In the genomic region with DNA sequence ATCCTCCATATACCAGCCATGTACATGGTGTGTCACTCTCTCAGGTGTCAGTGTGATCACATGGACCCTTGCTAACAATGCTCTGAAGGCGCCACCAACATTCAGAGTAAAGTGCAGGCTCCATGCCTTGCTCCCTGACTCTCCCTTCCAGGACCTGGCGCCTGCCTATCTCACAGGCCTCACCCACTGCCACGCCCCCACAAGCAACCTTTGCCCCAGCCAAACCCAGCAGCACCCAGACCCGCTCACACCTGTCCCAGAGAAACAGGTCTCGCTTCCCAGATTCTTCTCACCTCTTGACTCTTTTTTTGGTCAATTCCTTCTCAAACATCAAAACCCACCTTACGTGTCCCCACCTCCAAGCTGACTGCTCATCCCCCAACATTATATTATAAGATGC, we compare ENCODE assay signal across 26 cellular contexts. TPM values are rescaled to one million over a fixed set of nuclear protein-coding genes. Genes with fewer than 3 reads are reported as not detected.
DNase-seq lines count a peak whose midpoint lies in the region; ATAC-seq and TF ChIP-seq lines count a peak whose summit lies in the region.
"Had no signal": no experiment of that assay in that cellular context is flagged by ENCODE, and none has a peak within 500 bp of the region (broad histone marks: within the 10 kb centered on the region; RNA-seq: fewer than 3 reads in every experiment).

No MANE protein-coding gene starts in this region.

- no peak overlapping the region for H3K27ac Mint-ChIP-seq in stimulated activated effector memory CD8-positive, alpha-beta T cell treated with anti-CD3 and anti-CD28 coated beads, Interleukin-12 subunit alpha, Interleukin-12 subunit beta, amount 100 ng/mL, for 72 hours
- H3K27ac Mint-ChIP-seq: activated CD4-positive, alpha-beta T cell treated with anti-CD3 and anti-CD28 coated beads, Interleukin-2, amount 10 ng/mL, durations not matched to agents 24 days and 14 days; activated naive CD4-positive, alpha-beta T cell treated with anti-CD3 and anti-CD28 coated beads, Interleukin-2, amount 10 ng/mL, durations not matched to agents 7 days and 5 days; activated T-cell treated with anti-CD3 and anti-CD28 coated beads, Interleukin-2, amount 50 U/mL, for 72 hours; CD4-positive, alpha-beta T cell; nephron progenitor cell had no signal

- no peak for TF ChIP-seq POLR2A in transverse colon (IDR thresholded peaks at IDR 0.05)

- in situ Hi-C loops in transverse colon (cut with MboI; ENCODE audit: low pct_ligation_motif_present in 1 of 4, low pct_unique_long_range_greater_than_20kb in 1 of 4, low sequenced_read_pairs in 3 of 4) = no loop called here

- TF ChIP-seq CTCF in liver (IDR thresholded peaks at IDR 0.05; ENCODE audit: low read depth, low read length, missing input control) = no peak
- TF ChIP-seq CTCF in transverse colon (IDR thresholded peaks at IDR 0.05) = no peak

- no peak for TF ChIP-seq EP300 in transverse colon (IDR thresholded peaks at IDR 0.05; ENCODE audit: low read depth)

- H3K4me1 ChIP-seq in esophagus (ENCODE audit: control insufficient read depth in 2 of 2, insufficient read depth in 2 of 2, low read length in 1 of 2) (peaks cover 0 to 15% of the 10 kb centered on the region in 2 donors), liver (ENCODE audit: control insufficient read depth in 4 of 4, insufficient read depth in 4 of 4, low read length in 3 of 4) (peaks cover 0 to 2% (median 0%) of the 10 kb centered on the region in 4 donors), transverse colon (peaks cover 0 to 21% (median 10%) of the 10 kb centered on the region in 4 donors)
- H3K4me1 ChIP-seq: sigmoid colon had no signal

- H3K9ac ChIP-seq in liver (ENCODE audit: low read depth in 1 of 2, low read length in 2 of 2) = no peak overlapping the region

- no peaks in the 10 kb centered on the region for H3K9me3 ChIP-seq in esophagus (ENCODE audit: control insufficient read depth in 2 of 2, insufficient read depth in 1 of 2, low read depth in 1 of 2, low read length in 1 of 2)
- no peaks in the 10 kb centered on the region for H3K9me3 ChIP-seq in liver (ENCODE audit: control insufficient read depth in 4 of 4, low read length in 3 of 4)
- no peaks in the 10 kb centered on the region for H3K9me3 ChIP-seq in transverse colon
- H3K9me3 ChIP-seq: sigmoid colon had no signal

- H3K4me3 ChIP-seq in esophagus (ENCODE audit: low read depth in 1 of 2, low read length in 2 of 2) = no peak overlapping the region
- no peak overlapping the region for H3K4me3 ChIP-seq in liver (ENCODE audit: low read depth in 1 of 3, low read length in 3 of 3)
- H3K4me3 ChIP-seq in transverse colon = no peak overlapping the region
- H3K4me3 ChIP-seq: sigmoid colon had no signal

- H3K4me1 Mint-ChIP-seq in stimulated activated effector memory CD8-positive, alpha-beta T cell treated with anti-CD3 and anti-CD28 coated beads, Interleukin-12 subunit alpha, Interleukin-12 subunit beta, amount 100 ng/mL, for 72 hours = no peaks in the 10 kb centered on the region
- H3K4me1 Mint-ChIP-seq: activated CD4-positive, alpha-beta T cell treated with anti-CD3 and anti-CD28 coated beads, Interleukin-2, amount 10 ng/mL, durations not matched to agents 24 days and 14 days; activated naive CD4-positive, alpha-beta T cell treated with anti-CD3 and anti-CD28 coated beads, Interleukin-2, amount 10 ng/mL, durations not matched to agents 7 days and 5 days had no signal

- peak; percentile 49 for DNase-seq in LoVo (ENCODE audit: low spot score)
- peak; percentile 92 for DNase-seq in transverse colon
- no peak for DNase-seq in DMS114 treated with DMSO at 0.1 percent for 48 hours (lab: John Stamatoyannopoulos, UW; ENCODE audit: unreplicated experiment)
- no peak for DNase-seq in stimulated activated effector memory CD8-positive, alpha-beta T cell treated with anti-CD3 and anti-CD28 coated beads, Interleukin-12 subunit alpha, Interleukin-12 subunit beta, amount 100 ng/mL, for 72 hours (ENCODE audit: low spot score in 2 of 2)
- DNase-seq: activated CD4-positive, alpha-beta T cell treated with anti-CD3 and anti-CD28 coated beads, Interleukin-2, amount 10 ng/mL, durations not matched to agents 24 days and 14 days; activated naive CD4-positive, alpha-beta T cell treated with anti-CD3 and anti-CD28 coated beads, Interleukin-2, amount 10 ng/mL, durations not matched to agents 7 days and 5 days; activated T-cell treated with anti-CD3 and anti-CD28 coated beads, Interleukin-2, amount 50 U/mL, for 72 hours; CD4-positive, alpha-beta T cell; cortex of kidney; DMS153; GF-D8; NCI-H1092 treated with DMSO at 0.1 percent for 48 hours; NCI-H2081 treated with DMSO at 0.1 percent for 48 hours; NCI-H446 treated with DMSO at 0.1 percent for 48 hours; nephron progenitor cell; sigmoid colon; stimulated activated CD4-positive, alpha-beta T cell treated with anti-CD3 and anti-CD28 coated beads, Interleukin-15, amount 100 ng/mL, for 24 hours; trophoblast cell had no signal

- WGBS in esophagus, 2 donors = 38 to 41% methylated on average over 6 of the region's 6 CpGs
- 45% methylated on average over 6 of the region's 6 CpGs for WGBS in liver
- WGBS in transverse colon (ENCODE audit: low coverage in 1 of 2), 2 donors = 0 to 43% methylated on average over 1 to 6 of the region's 6 CpGs

- peak in 1 of 2 donors; percentile 17 for TF ChIP-seq RAD21 in liver (IDR thresholded peaks at IDR 0.05)

- no peak for ATAC-seq in HG03442 (IDR thresholded peaks at IDR 0.05; ENCODE audit: unreplicated experiment)
- no peak for ATAC-seq in stimulated activated effector memory CD8-positive, alpha-beta T cell treated with anti-CD3 and anti-CD28 coated beads, Interleukin-12 subunit alpha, Interleukin-12 subunit beta, amount 100 ng/mL, for 72 hours
- ATAC-seq: activated T-cell treated with anti-CD3 and anti-CD28 coated beads, Interleukin-2, amount 50 U/mL, for 72 hours; SK-N-SH treated with all-trans-retinoic acid at 6 μM for 48 hours had no signal

- H3K27me3 ChIP-seq in esophagus (ENCODE audit: control insufficient read depth in 1 of 2, insufficient read depth in 2 of 2, low read length in 2 of 2) (no peaks in the 10 kb centered on the region), liver (ENCODE audit: control insufficient read depth in 4 of 4, insufficient read depth in 4 of 4, low read length in 3 of 4) (no peaks in the 10 kb centered on the region), transverse colon (no peaks in the 10 kb centered on the region)

- H3K36me3 ChIP-seq in esophagus (ENCODE audit: control insufficient read depth in 2 of 2, insufficient read depth in 2 of 2, low read length in 1 of 2) (no peaks in the 10 kb centered on the region), liver (ENCODE audit: control insufficient read depth in 4 of 4, insufficient read depth in 3 of 4, low read depth in 1 of 4, low read length in 3 of 4) (no peaks in the 10 kb centered on the region), transverse colon (no peaks in the 10 kb centered on the region)
- H3K36me3 ChIP-seq: sigmoid colon had no signal

- H3K9me3 Mint-ChIP-seq in stimulated activated effector memory CD8-positive, alpha-beta T cell treated with anti-CD3 and anti-CD28 coated beads, Interleukin-12 subunit alpha, Interleukin-12 subunit beta, amount 100 ng/mL, for 72 hours = no peaks in the 10 kb centered on the region
- H3K9me3 Mint-ChIP-seq: activated CD4-positive, alpha-beta T cell treated with anti-CD3 and anti-CD28 coated beads, Interleukin-2, amount 10 ng/mL, durations not matched to agents 24 days and 14 days; activated naive CD4-positive, alpha-beta T cell treated with anti-CD3 and anti-CD28 coated beads, Interleukin-2, amount 10 ng/mL, durations not matched to agents 7 days and 5 days; activated T-cell treated with anti-CD3 and anti-CD28 coated beads, Interleukin-2, amount 50 U/mL, for 72 hours; CD4-positive, alpha-beta T cell had no signal

- H3K36me3 Mint-ChIP-seq in stimulated activated effector memory CD8-positive, alpha-beta T cell treated with anti-CD3 and anti-CD28 coated beads, Interleukin-12 subunit alpha, Interleukin-12 subunit beta, amount 100 ng/mL, for 72 hours = no peaks in the 10 kb centered on the region
- H3K36me3 Mint-ChIP-seq: activated naive CD4-positive, alpha-beta T cell treated with anti-CD3 and anti-CD28 coated beads, Interleukin-2, amount 10 ng/mL, durations not matched to agents 7 days and 5 days had no signal

- intact Hi-C loops in transverse colon (cut with DNase I; ENCODE audit: low total_unique reads) = no loop called here

- H3K27ac ChIP-seq in esophagus (ENCODE audit: low read depth in 2 of 2, low read length in 1 of 2) (peak overlapping the region; percentile 15 to 50), liver (ENCODE audit: low read depth in 1 of 2, low read length in 2 of 2) (no peak overlapping the region), transverse colon (peak overlapping the region; percentile 64 to 73 (median 69))
- H3K27ac ChIP-seq: sigmoid colon, VCaP had no signal

- H3K4me3 Mint-ChIP-seq in stimulated activated effector memory CD8-positive, alpha-beta T cell treated with anti-CD3 and anti-CD28 coated beads, Interleukin-12 subunit alpha, Interleukin-12 subunit beta, amount 100 ng/mL, for 72 hours = no peak overlapping the region
- H3K4me3 Mint-ChIP-seq: activated CD4-positive, alpha-beta T cell treated with anti-CD3 and anti-CD28 coated beads, Interleukin-2, amount 10 ng/mL, durations not matched to agents 24 days and 14 days; activated naive CD4-positive, alpha-beta T cell treated with anti-CD3 and anti-CD28 coated beads, Interleukin-2, amount 10 ng/mL, durations not matched to agents 7 days and 5 days; activated T-cell treated with anti-CD3 and anti-CD28 coated beads, Interleukin-2, amount 50 U/mL, for 72 hours; CD4-positive, alpha-beta T cell; nephron progenitor cell had no signal

TF ChIP-seq in liver, 16 proteins besides CTCF, POLR2A, EP300 and RAD21 (continues in another document):
- peak; percentile 58 to 66 for TF ChIP-seq HNF4A (conservative IDR thresholded peaks at IDR 0.05)
- TF ChIP-seq RXRA (IDR thresholded peaks at IDR 0.05) = no peak
- TF ChIP-seq TAF1 (conservative IDR thresholded peaks at IDR 0.05) = no peak
- no peak for TF ChIP-seq ZBTB33 (IDR thresholded peaks at IDR 0.05)

RNA-seq across cellular contexts. Expression of gene KCNK10, which starts 52.3 kb away (rescaled TPM):
- 1 to 10 TPM in 1 of 2 donors, under 1 TPM in 1; 0.61 to 1.0 TPM for polyA plus RNA-seq in esophagus
- under 1 TPM in 1 of 2 donors, not detected in 1; 0.05 TPM for total RNA-seq in liver
- polyA plus RNA-seq in liver = not detected
- total RNA-seq in transverse colon = 1 to 10 TPM; 2.2 to 7.4 (median 3.2) TPM
- total RNA-seq: activated CD4-positive, alpha-beta T cell treated with anti-CD3 and anti-CD28 coated beads, Interleukin-2, amount 10 ng/mL, durations not matched to agents 24 days and 14 days; CD4-positive, alpha-beta T cell; fibroblast of lung; LHCN-M2; posterior vena cava had no signal
- polyA plus RNA-seq: fibroblast of lung had no signal

Comparison
In these comparisons a context has a peak if more than half of its experiments do, and no peak if none do; other contexts are left out.
1. DNase-seq: peak in LoVo (single experiment) and transverse colon (single experiment); none in DMS114 treated with DMSO at 0.1 percent for 48 hours (single experiment) and stimulated activated effector memory CD8-positive, alpha-beta T cell treated with anti-CD3 and anti-CD28 coated beads, Interleukin-12 subunit alpha, Interleukin-12 subunit beta, amount 100 ng/mL, for 72 hours (0 of 2).
2. H3K27ac ChIP-seq: peak in esophagus (2 of 2) and transverse colon (4 of 4); none in liver (0 of 2).